31 cellular contexts compared by ENCODE assay signal in the genomic region with DNA sequence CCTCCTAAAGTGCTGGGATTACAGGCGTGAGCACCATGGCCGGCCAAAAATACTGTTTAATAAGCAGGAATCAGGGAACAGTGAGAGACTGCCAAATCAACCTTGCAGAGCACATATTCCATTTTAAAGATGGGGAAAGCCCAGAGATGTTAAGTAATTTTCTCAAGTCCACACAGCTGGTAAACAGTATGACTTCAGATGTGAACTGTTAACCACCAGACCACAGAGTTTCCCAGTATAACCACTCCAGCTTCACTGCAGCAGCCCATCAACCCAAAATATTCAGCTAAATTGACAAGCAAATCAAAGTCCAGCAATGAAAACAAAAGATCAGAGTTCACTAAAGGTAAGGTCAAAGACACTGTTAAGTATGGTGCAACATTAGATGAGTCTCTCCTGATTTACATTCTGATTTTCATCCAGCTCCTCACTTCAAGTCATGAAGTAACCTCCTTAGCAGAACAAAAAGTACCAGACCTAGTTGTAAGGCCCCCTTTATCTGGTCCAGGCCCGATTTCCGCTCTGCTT.
DNase-seq lines count a peak whose midpoint lies in the region; ATAC-seq, FAIRE-seq and TF ChIP-seq lines count a peak whose summit lies in the region.
"Had no signal": no experiment of that assay in that cellular context is flagged by ENCODE, and none has a peak within 500 bp of the region (broad histone marks: within the 10 kb centered on the region; RNA-seq: fewer than 3 reads in every experiment).

No MANE protein-coding gene starts in this region.

- no peak overlapping the region for H3K4me2 ChIP-seq in HepG2 (ENCODE audit: low read depth, low read length)
- H3K4me2 ChIP-seq: GM23338 had no signal

- peak; percentile 86 to 87 for ATAC-seq in natural killer cell treated with Interleukin-12 subunit alpha and Interleukin-12 subunit beta and Interleukin-15 and Interleukin-18, amount 100 ng/mL, for 72 hours
- no peak for ATAC-seq in natural killer cell
- no peak for ATAC-seq in HepG2
- no peak for ATAC-seq in HG03280 (IDR thresholded peaks at IDR 0.05; ENCODE audit: unreplicated experiment)
- ATAC-seq: GM23338, Panc1 had no signal

- FAIRE-seq in HepG2 (lab: Jason Lieb, UNC): no peak
- FAIRE-seq: GM12891 had no signal

- H3K79me2 ChIP-seq in HepG2 (ENCODE audit: insufficient read depth, low read length): no peaks in the 10 kb centered on the region

- DNase-seq in T-helper 1 cell (no peak), natural killer cell (no peak), HepG2 (ENCODE audit: low spot score) (no peak), amygdala (lab: John Stamatoyannopoulos, UW) (no peak)
- DNase-seq in natural killer cell treated with Interleukin-12 subunit alpha and Interleukin-12 subunit beta and Interleukin-15 and Interleukin-18, amount 100 ng/mL, for 72 hours (ENCODE audit: low spot score): no peak
- DNase-seq: CD8-positive, alpha-beta memory T cell; DMS 273 treated with DMSO at 0.1 percent for 48 hours; DMS79; EL; GDM1; HFFc6; Karpas-422; NCI-H1092; NCI-H1417 treated with DMSO at 0.1 percent for 48 hours; NCI-H1694 treated with DMSO at 0.1 percent for 48 hours; NCI-H2081; NCI-H226; NCI-H510A; NCI-H69; SHP77 had no signal

- TF ChIP-seq CTCF in natural killer cell (IDR thresholded peaks at IDR 0.05) (no peak), HepG2 (CRISPR knock-in tag; IDR thresholded peaks at IDR 0.05) (no peak)

- H3K27me3 Mint-ChIP-seq in T-helper 1 cell treated with Interleukin-12 subunit alpha and Interleukin-12 subunit beta and Interleukin-4 antibody, amounts not matched to agents 30 μg/mL and 1 μg/mL, for 36 hours (ENCODE audit: low read depth): no peaks in the 10 kb centered on the region
- no peaks in the 10 kb centered on the region for H3K27me3 Mint-ChIP-seq in natural killer cell treated with Interleukin-12 subunit alpha and Interleukin-12 subunit beta and Interleukin-15 and Interleukin-18, amount 100 ng/mL, for 72 hours
- H3K27me3 Mint-ChIP-seq in natural killer cell (ENCODE audit: low read depth in 2 of 2): no peaks in the 10 kb centered on the region
- H3K27me3 Mint-ChIP-seq: B cell had no signal

- H3K36me3 Mint-ChIP-seq in T-helper 1 cell treated with Interleukin-12 subunit alpha and Interleukin-12 subunit beta and Interleukin-4 antibody, amounts not matched to agents 30 μg/mL and 1 μg/mL, for 36 hours (ENCODE audit: low read depth): peaks cover 28% of the 10 kb centered on the region
- peaks cover 13% of the 10 kb centered on the region for H3K36me3 Mint-ChIP-seq in natural killer cell treated with Interleukin-12 subunit alpha and Interleukin-12 subunit beta and Interleukin-15 and Interleukin-18, amount 100 ng/mL, for 72 hours
- H3K36me3 Mint-ChIP-seq in natural killer cell: peaks cover 14% of the 10 kb centered on the region

- no peak overlapping the region for H2AFZ ChIP-seq in HepG2 (ENCODE audit: low read length)
- H2AFZ ChIP-seq: GM23338 had no signal

- BruUV-seq in HepG2 (replicated peaks; lab: Mats Ljungman, UMichigan): no TSS peak

- no peaks in the 10 kb centered on the region for H4K20me1 ChIP-seq in HepG2 (ENCODE audit: insufficient read depth, low read length)

- no peaks in the 10 kb centered on the region for H3K9me3 ChIP-seq in HepG2 (ENCODE audit: low read length)
- H3K9me3 ChIP-seq: HAP-1 had no signal

- POLR2A ChIA-PET in HepG2 (lab: Yijun Ruan, JAX): no interaction called here

- CTCF ChIA-PET in HepG2 (lab: Yijun Ruan, JAX; ENCODE audit: low intra/inter-chr PET ratio, low total read pairs): no interaction called here

- H3K27ac ChIP-seq in HepG2 (ENCODE audit: extremely low read length, insufficient read depth, low read length): no peak overlapping the region
- H3K27ac ChIP-seq: 22Rv1, HL-60, RWPE1 had no signal

- 94% methylated on average over 4 of the region's 4 CpGs for WGBS in HepG2 (ENCODE audit: low lambda C conversion rate)

- H3K27me3 ChIP-seq in HepG2 (ENCODE audit: control insufficient read depth in 1 of 2, insufficient read depth in 2 of 2, low read length in 2 of 2): no peaks in the 10 kb centered on the region

- no peak for TF ChIP-seq RAD21 in HepG2 (CRISPR knock-in tag; IDR thresholded peaks at IDR 0.05)

- TF ChIP-seq EP300 in HepG2 (IDR thresholded peaks at IDR 0.05; ENCODE audit: low read depth in 2 of 2, low read length in 2 of 2): no peak
- TF ChIP-seq EP300 in HepG2 (CRISPR knock-in tag; IDR thresholded peaks at IDR 0.05; ENCODE audit: borderline replicate concordance): no peak

- H3K4me1 Mint-ChIP-seq in T-helper 1 cell treated with Interleukin-12 subunit alpha and Interleukin-12 subunit beta and Interleukin-4 antibody, amounts not matched to agents 30 μg/mL and 1 μg/mL, for 36 hours (ENCODE audit: low read depth): peaks cover 15% of the 10 kb centered on the region
- peaks cover 16 to 18% of the 10 kb centered on the region in 2 donors for H3K4me1 Mint-ChIP-seq in natural killer cell treated with Interleukin-12 subunit alpha and Interleukin-12 subunit beta and Interleukin-15 and Interleukin-18, amount 100 ng/mL, for 72 hours (ENCODE audit: low read depth in 2 of 2)
- peaks cover 11% of the 10 kb centered on the region in 2 donors for H3K4me1 Mint-ChIP-seq in natural killer cell
- H3K4me1 Mint-ChIP-seq: B cell, CD14-positive monocyte, GM23338 had no signal

- peaks cover 12 to 53% of the 10 kb centered on the region in 2 experiments; a peak in 4 of 5 replicates for H3K36me3 ChIP-seq in HepG2 (replicated peaks in 1 of 2; ENCODE audit: control insufficient read depth in 1 of 2, insufficient read depth in 2 of 2, low read length in 2 of 2)

- in situ Hi-C loops in HepG2 (cut with HindIII; ENCODE audit: extremely low pct_ligation_motif_present, low pct_unique_long_range_greater_than_20kb): no loop called here

- peak overlapping the region; percentile 33 for H3K27ac Mint-ChIP-seq in T-helper 1 cell treated with Interleukin-12 subunit alpha and Interleukin-12 subunit beta and Interleukin-4 antibody, amounts not matched to agents 30 μg/mL and 1 μg/mL, for 36 hours
- H3K27ac Mint-ChIP-seq in natural killer cell treated with Interleukin-12 subunit alpha and Interleukin-12 subunit beta and Interleukin-15 and Interleukin-18, amount 100 ng/mL, for 72 hours: peak overlapping the region in 1 of 2 donors; percentile 52
- H3K27ac Mint-ChIP-seq in natural killer cell: peak overlapping the region in 1 of 2 donors; percentile 69
- H3K27ac Mint-ChIP-seq: B cell, GM23338, HFFc6 had no signal

- no peak overlapping the region for H3K4me3 Mint-ChIP-seq in T-helper 1 cell treated with Interleukin-12 subunit alpha and Interleukin-12 subunit beta and Interleukin-4 antibody, amounts not matched to agents 30 μg/mL and 1 μg/mL, for 36 hours
- H3K4me3 Mint-ChIP-seq in natural killer cell treated with Interleukin-12 subunit alpha and Interleukin-12 subunit beta and Interleukin-15 and Interleukin-18, amount 100 ng/mL, for 72 hours: no peak overlapping the region
- H3K4me3 Mint-ChIP-seq in natural killer cell: no peak overlapping the region
- H3K4me3 Mint-ChIP-seq: B cell; CD14-positive monocyte; CD8-positive, alpha-beta memory T cell; GM23338; HFFc6 had no signal

- no peak overlapping the region for H3K9ac ChIP-seq in HepG2 (ENCODE audit: insufficient read depth, low read depth, low read length)

- no peaks in the 10 kb centered on the region for H3K4me1 ChIP-seq in HepG2 (ENCODE audit: insufficient read depth, low read length)

- no peak for TF ChIP-seq POLR2A in HepG2 (IDR thresholded peaks at IDR 0.05; ENCODE audit: insufficient read depth in 1 of 2, low read depth in 2 of 2, low read length in 2 of 2)

- intact Hi-C loops in natural killer cell (cut with micrococcal nuclease): no loop called here
- intact Hi-C loops in HepG2 (cut with micrococcal nuclease; ENCODE audit: unreplicated experiment): no loop called here

- no peak overlapping the region for H3K4me3 ChIP-seq in HepG2 (replicated peaks in 1 of 3; ENCODE audit: insufficient read depth in 1 of 3, low read depth in 2 of 3, low read length in 3 of 3)
- H3K4me3 ChIP-seq: GM23338, HAP-1 had no signal

- H3K9me3 Mint-ChIP-seq in T-helper 1 cell treated with Interleukin-12 subunit alpha and Interleukin-12 subunit beta and Interleukin-4 antibody, amounts not matched to agents 30 μg/mL and 1 μg/mL, for 36 hours: no peaks in the 10 kb centered on the region
- H3K9me3 Mint-ChIP-seq in natural killer cell treated with Interleukin-12 subunit alpha and Interleukin-12 subunit beta and Interleukin-15 and Interleukin-18, amount 100 ng/mL, for 72 hours: no peaks in the 10 kb centered on the region
- H3K9me3 Mint-ChIP-seq in natural killer cell: no peaks in the 10 kb centered on the region
- H3K9me3 Mint-ChIP-seq: CD14-positive monocyte; CD8-positive, alpha-beta memory T cell; GM23338; HFFc6 had no signal

TF ChIP-seq in HepG2, 621 proteins besides CTCF, POLR2A, EP300 and RAD21:
- TF ChIP-seq ZNF24 (IDR thresholded peaks at IDR 0.05): no peak
- no peak for TF ChIP-seq ZNF788 (CRISPR knock-in tag; IDR thresholded peaks at IDR 0.05; ENCODE audit: borderline replicate concordance)
- peak; percentile 19; the same call in 1 of the 2 replicates for TF ChIP-seq CEBPB (IDR thresholded peaks at IDR 0.05; ENCODE audit: borderline replicate concordance, low read depth, low read length)
- TF ChIP-seq, protein P1, sequence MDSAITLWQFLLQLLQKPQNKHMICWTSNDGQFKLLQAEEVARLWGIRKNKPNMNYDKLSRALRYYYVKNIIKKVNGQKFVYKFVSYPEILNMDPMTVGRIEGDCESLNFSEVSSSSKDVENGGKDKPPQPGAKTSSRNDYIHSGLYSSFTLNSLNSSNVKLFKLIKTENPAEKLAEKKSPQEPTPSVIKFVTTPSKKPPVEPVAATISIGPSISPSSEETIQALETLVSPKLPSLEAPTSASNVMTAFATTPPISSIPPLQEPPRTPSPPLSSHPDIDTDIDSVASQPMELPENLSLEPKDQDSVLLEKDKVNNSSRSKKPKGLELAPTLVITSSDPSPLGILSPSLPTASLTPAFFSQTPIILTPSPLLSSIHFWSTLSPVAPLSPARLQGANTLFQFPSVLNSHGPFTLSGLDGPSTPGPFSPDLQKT (CRISPR knock-in tag; IDR thresholded peaks at IDR 0.05; ENCODE audit: borderline replicate concordance): no peak
- TF ChIP-seq PBX3 (CRISPR knock-in tag; IDR thresholded peaks at IDR 0.05; ENCODE audit: borderline replicate concordance): no peak

Comparison
In these comparisons a context has a peak if more than half of its experiments do, and no peak if none do; other contexts are left out.
1. ATAC-seq: peak in natural killer cell treated with Interleukin-12 subunit alpha and Interleukin-12 subunit beta and Interleukin-15 and Interleukin-18, amount 100 ng/mL, for 72 hours (2 of 2); none in natural killer cell (0 of 3), HepG2 (single experiment) and HG03280 (single experiment).